In the genomic region with DNA sequence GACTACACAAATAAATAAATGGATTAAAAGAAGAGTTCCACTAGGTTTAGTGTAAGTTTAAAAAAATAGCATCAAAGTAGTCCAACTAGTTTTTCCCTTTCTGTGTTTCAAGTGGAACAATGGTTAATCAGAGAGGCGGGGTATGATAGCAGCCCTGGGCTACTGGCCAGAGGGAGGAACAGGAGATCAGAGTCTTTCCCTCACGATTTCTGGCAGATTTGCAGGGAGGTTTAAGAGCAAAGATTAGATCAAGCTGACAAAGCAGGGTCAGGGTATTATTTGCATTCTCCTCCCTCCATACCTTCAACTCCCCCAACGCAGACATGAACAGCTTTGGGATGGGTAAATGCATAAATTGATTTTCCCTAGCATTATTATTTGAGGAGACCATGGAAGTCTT, we compare ENCODE assay signal across 12 cellular contexts.
DNase-seq lines count a peak whose midpoint lies in the region; ATAC-seq and TF ChIP-seq lines count a peak whose summit lies in the region.
"Had no signal": no experiment of that assay in that cellular context is flagged by ENCODE, and none has a peak within 500 bp of the region (broad histone marks: within the 10 kb centered on the region; RNA-seq: fewer than 3 reads in every experiment).

No MANE protein-coding gene starts in this region.

- H3K27ac Mint-ChIP-seq in natural killer cell, result no peak overlapping the region

- peaks cover 0 to 2% of the 10 kb centered on the region in 2 donors for H3K9me3 Mint-ChIP-seq in natural killer cell

- H3K27me3 Mint-ChIP-seq in natural killer cell (ENCODE audit: low read depth in 2 of 2), result no peaks in the 10 kb centered on the region

- H3K27me3 ChIP-seq in ascending aorta (no peaks in the 10 kb centered on the region), tibial artery (no peaks in the 10 kb centered on the region)
- H3K27me3 ChIP-seq: body of pancreas, neutrophil had no signal

- H3K4me1 Mint-ChIP-seq in natural killer cell, result no peaks in the 10 kb centered on the region

- H3K4me1 ChIP-seq in ascending aorta, result no peaks in the 10 kb centered on the region
- peaks cover 0 to 24% (median 6%) of the 10 kb centered on the region in 4 donors for H3K4me1 ChIP-seq in tibial artery

- TF ChIP-seq CTCF in ascending aorta (IDR thresholded peaks at IDR 0.05), result no peak
- no peak for TF ChIP-seq CTCF in tibial artery (IDR thresholded peaks at IDR 0.05)
- TF ChIP-seq CTCF in natural killer cell (IDR thresholded peaks at IDR 0.05), result no peak

- no peaks in the 10 kb centered on the region for H3K36me3 Mint-ChIP-seq in natural killer cell

- H3K4me3 ChIP-seq in ascending aorta (no peak overlapping the region), tibial artery (no peak overlapping the region)
- H3K4me3 ChIP-seq: body of pancreas had no signal

- ATAC-seq in HG02678 (IDR thresholded peaks at IDR 0.05; ENCODE audit: unreplicated experiment), result no peak
- no peak for ATAC-seq in natural killer cell
- ATAC-seq in HG02798 (IDR thresholded peaks at IDR 0.05; ENCODE audit: poor library complexity, unreplicated experiment), result no peak

- no peaks in the 10 kb centered on the region for H3K9me3 ChIP-seq in ascending aorta
- H3K9me3 ChIP-seq in tibial artery, result no peaks in the 10 kb centered on the region
- H3K9me3 ChIP-seq: body of pancreas, neutrophil had no signal

- H3K27ac ChIP-seq in ascending aorta (peak overlapping the region; percentile 21 to 33), tibial artery (peak overlapping the region; percentile 50 to 58)
- H3K27ac ChIP-seq: body of pancreas, neutrophil had no signal

- intact Hi-C loops in ascending aorta (cut with DNase I) (loop anchor here (10.0 kb wide), 1 partner anchor 128 kb away; no protein-coding TSS in a partner anchor), tibial artery (cut with DNase I; ENCODE audit: low total_unique reads) (no loop called here), natural killer cell (cut with micrococcal nuclease) (no loop called here)

- H3K4me3 Mint-ChIP-seq in natural killer cell, result no peak overlapping the region

- H3K36me3 ChIP-seq in ascending aorta (no peaks in the 10 kb centered on the region), tibial artery (no peaks in the 10 kb centered on the region)
- H3K36me3 ChIP-seq: neutrophil had no signal

- DNase-seq in DMS 273 (lab: John Stamatoyannopoulos, UW; ENCODE audit: unreplicated experiment) (peak; percentile 32), DMS 273 treated with DMSO at 0.1 percent for 48 hours (lab: John Stamatoyannopoulos, UW) (no peak), ascending aorta (ENCODE audit: low spot score in 2 of 2) (no peak), left kidney (ENCODE audit: low read depth, low spot score) (peak; percentile 18), tibial artery (peak in 1 of 2 donors; percentile 37), natural killer cell (no peak)
- DNase-seq: 8988T; activated CD8-positive, alpha-beta memory T cell treated with anti-CD3 and anti-CD28 coated beads for 24 hours had no signal

Comparison
In these comparisons a context has a peak if more than half of its experiments do, and no peak if none do; other contexts are left out.
1. DNase-seq: peak in DMS 273 (single experiment) and left kidney (single experiment); none in DMS 273 treated with DMSO at 0.1 percent for 48 hours (single experiment), ascending aorta (0 of 2) and natural killer cell (single experiment).